ENCODE assay signal across 9 cellular contexts in the genomic region with DNA sequence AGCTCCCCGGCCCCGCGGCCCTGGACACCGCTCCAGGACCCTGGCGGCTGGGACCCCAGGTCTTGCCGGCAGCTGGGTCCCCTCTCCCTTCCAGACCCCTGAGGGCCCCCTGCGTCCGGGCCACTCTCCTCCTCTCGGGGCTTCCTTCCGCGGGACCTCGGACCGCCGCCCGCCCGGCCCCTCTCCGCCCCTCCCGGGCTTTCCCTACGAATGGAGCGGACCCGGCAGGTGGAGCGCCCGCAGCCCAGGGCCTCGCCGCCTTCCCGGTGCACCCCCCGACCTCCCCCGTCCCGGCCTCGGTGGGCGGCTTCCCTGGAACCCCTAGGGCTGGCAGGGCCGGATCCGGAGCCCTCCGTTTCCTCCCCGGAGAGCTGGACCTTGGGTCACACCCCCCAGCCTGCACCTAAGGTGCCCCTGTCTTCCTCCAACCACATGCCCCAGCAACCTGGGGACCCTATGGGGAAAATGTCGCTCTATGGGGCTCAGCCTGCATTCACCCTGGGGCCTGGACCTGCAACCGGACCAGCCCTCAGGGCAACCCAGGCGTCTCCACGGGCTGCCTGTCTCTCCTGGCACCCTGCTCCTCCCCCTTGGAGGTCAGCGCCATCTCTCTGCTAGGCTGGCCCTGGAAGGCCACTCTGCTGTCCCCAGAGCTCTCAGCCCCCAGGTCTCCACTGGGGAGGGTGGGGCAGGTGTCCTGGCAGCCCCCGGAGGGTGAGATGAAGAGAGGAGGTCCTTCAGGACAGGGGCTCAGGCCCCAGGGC. TPM values are rescaled to one million over a fixed set of nuclear protein-coding genes. Genes with fewer than 3 reads are reported as not detected.
DNase-seq lines count a peak whose midpoint lies in the region; ATAC-seq and TF ChIP-seq lines count a peak whose summit lies in the region.
"Had no signal": no experiment of that assay in that cellular context is flagged by ENCODE, and none has a peak within 500 bp of the region (broad histone marks: within the 10 kb centered on the region; RNA-seq: fewer than 3 reads in every experiment).

No MANE protein-coding gene starts in this region.

- no peak for DNase-seq in CD14-positive monocyte (ENCODE audit: low spot score)
- DNase-seq in esophagus squamous epithelium (lab: John Stamatoyannopoulos, UW) = no peak
- no peak for DNase-seq in Kasumi-1 (lab: John Stamatoyannopoulos, UW)
- DNase-seq in MG63 = no peak
- no peak for DNase-seq in activated CD4-positive, alpha-beta T cell treated with anti-CD3 and anti-CD28 coated beads, Interleukin-2, amount 10 ng/mL, durations not matched to agents 24 days and 14 days

- no peak overlapping the region for H3K27ac ChIP-seq in OCI-LY1 (ENCODE audit: low read depth, low read length, poor library complexity, severe bottlenecking)
- peak overlapping the region in 3 of 4 donors; percentile 21 to 57 (median 43) for H3K27ac ChIP-seq in esophagus squamous epithelium

- no peak for TF ChIP-seq POLR2A in esophagus squamous epithelium (IDR thresholded peaks at IDR 0.05)

- no peaks in the 10 kb centered on the region for H3K9me3 ChIP-seq in OCI-LY1 (ENCODE audit: low read length)
- no peaks in the 10 kb centered on the region for H3K9me3 ChIP-seq in esophagus squamous epithelium
- no peaks in the 10 kb centered on the region for H3K9me3 ChIP-seq in MG63

- H3K79me2 ChIP-seq in OCI-LY1 (ENCODE audit: insufficient read depth, low read length) = no peaks in the 10 kb centered on the region

- H3K27ac Mint-ChIP-seq in CD14-positive monocyte (no peak overlapping the region), nephron (no peak overlapping the region)
- no peak overlapping the region for H3K27ac Mint-ChIP-seq in activated CD4-positive, alpha-beta T cell treated with anti-CD3 and anti-CD28 coated beads, Interleukin-2, amount 10 ng/mL, durations not matched to agents 24 days and 14 days

- H4K20me1 ChIP-seq in OCI-LY1 (ENCODE audit: insufficient read depth, low read length) = no peaks in the 10 kb centered on the region

- H3K4me1 Mint-ChIP-seq in CD14-positive monocyte (peaks cover 45% of the 10 kb centered on the region), nephron (peaks cover 25% of the 10 kb centered on the region)
- peaks cover 13% of the 10 kb centered on the region for H3K4me1 Mint-ChIP-seq in activated CD4-positive, alpha-beta T cell treated with anti-CD3 and anti-CD28 coated beads, Interleukin-2, amount 10 ng/mL, durations not matched to agents 24 days and 14 days

- H3K27me3 Mint-ChIP-seq in CD14-positive monocyte (ENCODE audit: low read depth in 3 of 3) = peaks cover 18 to 29% (median 25%) of the 10 kb centered on the region in 3 donors
- H3K27me3 Mint-ChIP-seq in nephron (ENCODE audit: low read depth) = peaks cover 61% of the 10 kb centered on the region
- H3K27me3 Mint-ChIP-seq in activated CD4-positive, alpha-beta T cell treated with anti-CD3 and anti-CD28 coated beads, Interleukin-2, amount 10 ng/mL, durations not matched to agents 24 days and 14 days = peaks cover 31% of the 10 kb centered on the region

- TF ChIP-seq CTCF in CD14-positive monocyte (IDR thresholded peaks at IDR 0.05) (no peak), OCI-LY1 (IDR thresholded peaks at IDR 0.05; ENCODE audit: low read length) (no peak), esophagus squamous epithelium (IDR thresholded peaks at IDR 0.05) (no peak), nephron (IDR thresholded peaks at IDR 0.05; ENCODE audit: unreplicated experiment in 3 of 3) (no peak)

- H3K9me2 ChIP-seq in OCI-LY1 (ENCODE audit: low read depth, low read length) = no peaks in the 10 kb centered on the region

- no peaks in the 10 kb centered on the region for H3K36me3 ChIP-seq in OCI-LY1 (ENCODE audit: insufficient read depth, low read length)
- no peaks in the 10 kb centered on the region for H3K36me3 ChIP-seq in esophagus squamous epithelium
- no peaks in the 10 kb centered on the region for H3K36me3 ChIP-seq in MG63

- H2AFZ ChIP-seq in OCI-LY1 (ENCODE audit: low read length) = no peak overlapping the region

- H3K36me3 Mint-ChIP-seq in CD14-positive monocyte = peaks cover 0 to 3% of the 10 kb centered on the region in 2 donors
- H3K36me3 Mint-ChIP-seq in nephron (ENCODE audit: low read depth) = no peaks in the 10 kb centered on the region
- no peaks in the 10 kb centered on the region for H3K36me3 Mint-ChIP-seq in activated CD4-positive, alpha-beta T cell treated with anti-CD3 and anti-CD28 coated beads, Interleukin-2, amount 10 ng/mL, durations not matched to agents 24 days and 14 days (ENCODE audit: low read depth)

- no peaks in the 10 kb centered on the region for H3F3A ChIP-seq in OCI-LY1 (ENCODE audit: insufficient read depth, low read length)

- ATAC-seq in HG03159 (IDR thresholded peaks at IDR 0.05; ENCODE audit: unreplicated experiment) = no peak

- peak overlapping the region; percentile 71 to 82 for H3K4me3 Mint-ChIP-seq in CD14-positive monocyte
- peak overlapping the region; percentile 58 to 72 (median 66) for H3K4me3 Mint-ChIP-seq in nephron
- no peak overlapping the region for H3K4me3 Mint-ChIP-seq in activated CD4-positive, alpha-beta T cell treated with anti-CD3 and anti-CD28 coated beads, Interleukin-2, amount 10 ng/mL, durations not matched to agents 24 days and 14 days

- peak overlapping the region; percentile 75 for H3K9ac ChIP-seq in OCI-LY1 (ENCODE audit: low read length)

- H3K9me3 Mint-ChIP-seq in CD14-positive monocyte (peaks cover 0 to 6% (median 2%) of the 10 kb centered on the region in 7 donors), nephron (no peaks in the 10 kb centered on the region)
- no peaks in the 10 kb centered on the region for H3K9me3 Mint-ChIP-seq in activated CD4-positive, alpha-beta T cell treated with anti-CD3 and anti-CD28 coated beads, Interleukin-2, amount 10 ng/mL, durations not matched to agents 24 days and 14 days

- H3K4me3 ChIP-seq in OCI-LY1 (ENCODE audit: low read depth, low read length, poor library complexity, severe bottlenecking) = peak overlapping the region; percentile 63
- H3K4me3 ChIP-seq in esophagus squamous epithelium = peak overlapping the region; percentile 34 to 73 (median 48)
- H3K4me3 ChIP-seq in MG63 = no peak overlapping the region

- peaks cover 52% of the 10 kb centered on the region for H3K4me1 ChIP-seq in OCI-LY1 (ENCODE audit: insufficient read depth, low read length, severe bottlenecking)
- peaks cover 18 to 43% (median 18%) of the 10 kb centered on the region in 3 donors for H3K4me1 ChIP-seq in esophagus squamous epithelium

- intact Hi-C loops in CD14-positive monocyte (cut with micrococcal nuclease) = no loop called here
- intact Hi-C loops in esophagus squamous epithelium (cut with DNase I) = loop anchor here (10.0 kb wide), 1 partner anchor 171 kb away; no protein-coding TSS in a partner anchor
- intact Hi-C loops in activated CD4-positive, alpha-beta T cell treated with anti-CD3 and anti-CD28 coated beads, Interleukin-2, amount 10 ng/mL, durations not matched to agents 24 days and 14 days (cut with micrococcal nuclease) = no loop called here

- H3K27me3 ChIP-seq in OCI-LY1 (ENCODE audit: insufficient read depth, low read length) (no peaks in the 10 kb centered on the region), esophagus squamous epithelium (peaks cover 0 to 63% (median 4%) of the 10 kb centered on the region in 4 donors), MG63 (no peaks in the 10 kb centered on the region)

- no CpG with 5 or more reads among the region's 41 CpGs for WGBS in esophagus squamous epithelium, 2 donors

- peak overlapping the region; percentile 83 for H3K4me2 ChIP-seq in OCI-LY1 (ENCODE audit: low read length)

RNA-seq across cellular contexts. Expression of gene B3GNT7, which starts 0.7 kb away (rescaled TPM):
- not detected for polyA plus RNA-seq in CD14-positive monocyte
- 1 to 10 TPM; 2.1 to 8.1 (median 5.2) TPM for total RNA-seq in esophagus squamous epithelium
- 0.23 TPM in 1 of 2 replicates, not detected in the other for total RNA-seq in MG63 (2014; rRNA removed; shearing (Covaris generic); ENCODE audit: low replicate concordance)
- total RNA-seq in activated CD4-positive, alpha-beta T cell treated with anti-CD3 and anti-CD28 coated beads, Interleukin-2, amount 10 ng/mL, durations not matched to agents 24 days and 14 days = not detected in 2 replicates
- total RNA-seq: T-helper 1 cell treated with Interleukin-12 subunit alpha and Interleukin-12 subunit beta and Interleukin-4 antibody, amounts not matched to agents 30 ng/mL and 1 ng/mL, for 36 hours had no signal
